1 cellular context compared by ENCODE assay signal in genomic region chr1:164563821-164564251, GRCh38.
TF ChIP-seq lines count a peak whose summit lies in the region.

No MANE protein-coding gene starts in this region.

TF ChIP-seq in IMR-90, 13 proteins besides CTCF, POLR2A, EP300 and RAD21 (continued from another document):
- no peak for TF ChIP-seq CHD1 (IDR thresholded peaks at IDR 0.05; ENCODE audit: low read depth, low read length)
- TF ChIP-seq RCOR1 (IDR thresholded peaks at IDR 0.05; ENCODE audit: insufficient replicate concordance, low read length) = no peak
